In the genomic region with DNA sequence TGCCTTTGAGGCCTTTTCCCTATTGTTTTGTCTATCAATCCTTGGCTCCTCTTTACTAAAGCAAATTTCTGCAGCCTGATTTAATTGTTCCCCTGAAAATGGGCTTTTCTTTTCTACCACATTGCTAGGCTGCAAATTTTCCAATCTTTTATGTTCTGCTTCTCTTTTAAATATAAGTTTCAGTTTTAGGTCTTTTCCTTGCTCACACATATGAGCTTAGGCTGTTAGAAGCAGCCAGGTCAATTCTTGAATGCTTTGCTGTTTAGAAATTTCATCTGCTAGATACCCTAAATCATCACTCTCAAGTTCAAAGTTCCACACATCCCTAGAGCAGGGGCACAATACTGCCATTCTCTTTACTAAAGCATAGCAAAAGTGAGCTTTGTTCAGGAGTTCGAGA, we compare ENCODE assay signal across 26 cellular contexts.
"Had no signal": no experiment of that assay in that cellular context is flagged by ENCODE, and none has a peak within 500 bp of the region (broad histone marks: within the 10 kb centered on the region; RNA-seq: fewer than 3 reads in every experiment).

No MANE protein-coding gene starts in this region.

- ATAC-seq: stimulated activated effector memory CD8-positive, alpha-beta T cell treated with anti-CD3 and anti-CD28 coated beads, Interleukin-12 subunit alpha, Interleukin-12 subunit beta, amount 100 ng/mL, for 72 hours; stimulated activated memory B cell treated with anti-CD40 and anti-IgM and Interleukin-4, amounts not matched to agents 10 μg/mL and 1 μg/mL and 100 μg/mL, for 72 hours; stimulated activated naive B cell treated with anti-CD40 and anti-IgM and Interleukin-4, amounts not matched to agents 10 μg/mL and 1 μg/mL and 100 μg/mL, for 72 hours; stimulated activated naive CD8-positive, alpha-beta T cell treated with anti-CD3 and anti-CD28 coated beads, Interleukin-15, Interleukin-2, amounts not matched to agents 100 U/mL and 50 U/mL, for 24 hours; upper lobe of right lung had no signal

- DNase-seq: stimulated activated CD4-positive, alpha-beta T cell treated with anti-CD3 and anti-CD28 coated beads, Interleukin-2, amount 100 ng/mL, for 48 hours; stimulated activated CD4-positive, alpha-beta T cell treated with anti-CD3 and anti-CD28 coated beads, Interleukin-4, amount 100 ng/mL, for 1 hour; stimulated activated CD4-positive, alpha-beta T cell treated with anti-CD3 and anti-CD28 coated beads, Interleukin-4, amount 100 ng/mL, for 24 hours; stimulated activated CD4-positive, alpha-beta T cell treated with anti-CD3 and anti-CD28 coated beads, Interleukin-4, amount 100 ng/mL, for 4 hours; stimulated activated CD8-positive, alpha-beta memory T cell treated with anti-CD3 and anti-CD28 coated beads, Interleukin-4, amount 100 ng/mL, for 48 hours; stimulated activated naive B cell treated with anti-CD40 and anti-IgM and Interleukin-4, amounts not matched to agents 10 μg/mL and 1 μg/mL and 100 μg/mL, for 72 hours; stimulated activated naive CD4-positive, alpha-beta T cell; stimulated activated naive CD4-positive, alpha-beta T cell treated with Interleukin-2 at 50 U/mL for 16 hours; stimulated activated naive CD8-positive, alpha-beta T cell treated with anti-CD3 and anti-CD28 coated beads, Interleukin-15, amount 100 ng/mL, for 72 hours; stimulated activated naive CD8-positive, alpha-beta T cell treated with anti-CD3 and anti-CD28 coated beads, Interleukin-15, Interleukin-2, amounts not matched to agents 100 U/mL and 50 U/mL, for 24 hours; stomach; substantia nigra; testis; thyroid gland; tibial artery; trophoblast cell; upper lobe of left lung; upper lobe of right lung; uterus had no signal

- H3K27me3 ChIP-seq: stomach, suprapubic skin, testis, thyroid gland, tibial artery, tibial nerve, upper lobe of left lung, upper lobe of right lung, uterus, vagina had no signal

- H3K4me3 ChIP-seq: stomach, suprapubic skin, testis, thoracic aorta, thyroid gland, tibial artery, tibial nerve, upper lobe of left lung, upper lobe of right lung, uterus, vagina had no signal

- H3K9me3 ChIP-seq: testis, thyroid gland, upper lobe of right lung, vagina had no signal

- FAIRE-seq: urothelium cell line had no signal

- H3K4me1 ChIP-seq: stomach, testis, thyroid gland, tibial artery, tibial nerve, upper lobe of left lung, upper lobe of right lung, uterus, vagina had no signal

- H3K36me3 ChIP-seq: stomach, suprapubic skin, thoracic aorta, thyroid gland, tibial artery, tibial nerve, upper lobe of left lung, upper lobe of right lung, uterus, vagina had no signal

- H3K27ac ChIP-seq: stomach, suprapubic skin, testis, thoracic aorta, thyroid gland, tibial artery, tibial nerve, upper lobe of left lung, upper lobe of right lung, uterus, vagina had no signal
